ENCODE assay signal across 9 cellular contexts in the genomic region with DNA sequence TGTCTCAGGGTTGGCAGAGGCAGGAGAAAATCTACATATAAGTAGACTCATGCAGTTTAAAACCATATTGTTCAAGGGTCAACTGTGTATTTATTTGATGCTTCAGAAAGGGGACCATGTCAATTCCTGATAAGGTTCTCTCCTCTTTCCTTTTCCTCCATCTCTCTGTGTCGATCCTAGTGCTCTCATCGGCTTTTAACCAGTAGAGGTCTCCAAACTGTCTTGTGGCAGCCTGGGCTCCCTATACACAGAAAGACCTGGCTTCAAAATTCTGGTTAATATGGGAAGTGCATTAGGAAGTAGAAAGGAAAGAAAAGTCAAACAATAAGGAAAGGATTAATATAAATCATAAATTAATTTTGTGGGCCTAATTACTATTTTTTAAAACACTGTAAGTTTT.
DNase-seq lines count a peak whose midpoint lies in the region; ATAC-seq, FAIRE-seq and TF ChIP-seq lines count a peak whose summit lies in the region.
"Had no signal": no experiment of that assay in that cellular context is flagged by ENCODE, and none has a peak within 500 bp of the region (broad histone marks: within the 10 kb centered on the region; RNA-seq: fewer than 3 reads in every experiment).

No MANE protein-coding gene starts in this region.

- H3K27me3 Mint-ChIP-seq in natural killer cell (ENCODE audit: low read depth in 2 of 2) = peaks cover 7% of the 10 kb centered on the region in 2 donors
- H3K27me3 Mint-ChIP-seq: activated B cell treated with CpG ODN at 0.5 μM for 24 hours had no signal

- H3K9me3 ChIP-seq in GM12878 (replicated peaks; ENCODE audit: control insufficient read depth, insufficient read depth, low read length) = no peaks in the 10 kb centered on the region; the same call in 2 of the 3 replicates

- TF ChIP-seq POLR2A in GM12878 (IDR thresholded peaks at IDR 0.05; ENCODE audit: low read depth, low read length) = no peak

- no peak overlapping the region for H3K4me2 ChIP-seq in GM12878 (ENCODE audit: control insufficient read depth, insufficient read depth)
- no peak overlapping the region for H3K4me2 ChIP-seq in mesendoderm (ENCODE audit: low read length)

- no peaks in the 10 kb centered on the region for H3K36me3 Mint-ChIP-seq in natural killer cell

- peak; percentile 64 for TF ChIP-seq RAD21 in GM12878 (IDR thresholded peaks at IDR 0.05; ENCODE audit: insufficient read depth, low read depth, low read length)

- no peak overlapping the region for H4K8ac ChIP-seq in mesendoderm (ENCODE audit: low read depth, low read length)

- POLR2A ChIA-PET in GM12878 (lab: Charles Lee) = no interaction called here

- no peaks in the 10 kb centered on the region for H3K79me2 ChIP-seq in GM12878 (ENCODE audit: control insufficient read depth, insufficient read depth, low read length)
- no peaks in the 10 kb centered on the region for H3K79me2 ChIP-seq in mesendoderm (ENCODE audit: control insufficient read depth, insufficient read depth, low read length)

- H3K9me3 Mint-ChIP-seq in natural killer cell = no peaks in the 10 kb centered on the region

- CTCF ChIA-PET in GM12878 (lab: Yijun Ruan, JAX) = interaction anchor here (0.7 to 1.4 kb wide), 2 partner anchors 11 to 22 kb away, joined by 3 to 7 read pairs; no protein-coding TSS in a partner anchor

- RAD21 ChIA-PET in GM12878 (lab: Charles Lee; ENCODE audit: unreplicated experiment) = no interaction called here

- H3K27ac ChIP-seq in GM12878 (ENCODE audit: control insufficient read depth, insufficient read depth) (no peak overlapping the region), mesendoderm (ENCODE audit: low read depth, low read length) (no peak overlapping the region)

- no peak overlapping the region for H2BK5ac ChIP-seq in mesendoderm (ENCODE audit: low read length)

- no TSS peak for BruUV-seq in GM12878 (replicated peaks; lab: Mats Ljungman, UMichigan)

- no peak for TF ChIP-seq EP300 in GM12878 (IDR thresholded peaks at IDR 0.05; ENCODE audit: borderline replicate concordance in 1 of 2, control insufficient read depth in 1 of 2, low read depth in 2 of 2, low read length in 2 of 2)

- H3K4me1 ChIP-seq in GM12878 (ENCODE audit: control insufficient read depth, insufficient read depth, low read length) = peaks cover 4% of the 10 kb centered on the region
- H3K4me1 ChIP-seq in mesendoderm (ENCODE audit: control insufficient read depth, low read depth, low read length) = no peaks in the 10 kb centered on the region

- H3K79me1 ChIP-seq in mesendoderm (ENCODE audit: low read length) = no peaks in the 10 kb centered on the region

- H2AK5ac ChIP-seq in mesendoderm (ENCODE audit: low read length) = no peak overlapping the region

- H2BK120ac ChIP-seq in mesendoderm (ENCODE audit: low read depth, low read length) = no peak overlapping the region

- WGBS in GM12878 (ENCODE audit: insufficient coverage, insufficient replicate concordance, low lambda C conversion rate, missing lambda C conversion rate) = 25% methylated on average over 2 of the region's 2 CpGs
- no CpG with 5 or more reads among the region's 2 CpGs for WGBS in mesendoderm (ENCODE audit: extremely low coverage, insufficient coverage, low lambda C conversion rate)

- DNase-seq in Daoy (ENCODE audit: low read depth) (peak; percentile 50), LNCaP clone FGC (ENCODE audit: low read depth) (no peak), GM12878 (ENCODE audit: low read depth, low spot score) (no peak), mesendoderm (peak; percentile 73), natural killer cell (no peak)
- DNase-seq in stimulated activated CD4-positive, alpha-beta T cell treated with anti-CD3 and anti-CD28 coated beads, Interleukin-4, amount 100 ng/mL, for 24 hours = no peak
- DNase-seq: activated B cell treated with CpG ODN at 0.5 μM for 24 hours had no signal

- in situ Hi-C loops in GM12878 (cut with MboI) = no loop called here

- H3K4ac ChIP-seq in mesendoderm (ENCODE audit: low read depth, low read length) = no peak overlapping the region

- no peak for ATAC-seq in GM12878
- no peak for ATAC-seq in natural killer cell
- ATAC-seq in GM18870 (IDR thresholded peaks at IDR 0.05; ENCODE audit: unreplicated experiment) = no peak
- no peak for ATAC-seq in GM21515 (IDR thresholded peaks at IDR 0.05; ENCODE audit: unreplicated experiment)

- no peaks in the 10 kb centered on the region for H4K20me1 ChIP-seq in GM12878 (ENCODE audit: control insufficient read depth, insufficient read depth)

- no peak for FAIRE-seq in GM12878 (lab: Jason Lieb, UNC)

- H2AFZ ChIP-seq in GM12878 (ENCODE audit: control insufficient read depth, low read depth, low read length) = no peak overlapping the region

- no peak overlapping the region for H2BK15ac ChIP-seq in mesendoderm (replicated peaks; ENCODE audit: low read depth)

- no peak overlapping the region for H4K5ac ChIP-seq in mesendoderm (ENCODE audit: low read length)

- H3K23ac ChIP-seq in mesendoderm (ENCODE audit: low read length) = no peak overlapping the region

- H3K4me3 Mint-ChIP-seq in natural killer cell = no peak overlapping the region
- H3K4me3 Mint-ChIP-seq: activated B cell treated with CpG ODN at 0.5 μM for 24 hours had no signal

- H3K18ac ChIP-seq in mesendoderm (ENCODE audit: low read length) = no peak overlapping the region

- SMC1A ChIA-PET in GM12878 (lab: Charles Lee; ENCODE audit: uncharacterized antibody, unreplicated experiment) = no interaction called here

- H3K4me3 ChIP-seq in LNCaP clone FGC (ENCODE audit: low read depth, low read length) (no peak overlapping the region), GM12878 (no peak overlapping the region), mesendoderm (ENCODE audit: low read length) (no peak overlapping the region)

- H3K9ac ChIP-seq in GM12878 (ENCODE audit: control insufficient read depth, insufficient read depth, low read length) (no peak overlapping the region), mesendoderm (ENCODE audit: low read length) (no peak overlapping the region)

- H3K36me3 ChIP-seq in GM12878 (ENCODE audit: control insufficient read depth in 2 of 2, insufficient read depth in 2 of 2, low read length in 1 of 2) = no peaks in the 10 kb centered on the region
- H3K36me3 ChIP-seq in mesendoderm (ENCODE audit: control insufficient read depth, insufficient read depth, low read length) = no peaks in the 10 kb centered on the region

- TF ChIP-seq CTCF in LNCaP clone FGC (IDR thresholded peaks at IDR 0.05; ENCODE audit: control insufficient read depth, extremely low read depth, insufficient read depth) (peak; percentile 74), GM12878 (IDR thresholded peaks at IDR 0.05 in 2 of 3, conservative IDR thresholded peaks at IDR 0.05 in 1 of 3; ENCODE audit: control insufficient read depth in 2 of 3, extremely low read depth in 1 of 3, insufficient read depth in 1 of 3, low read depth in 3 of 3, low read length in 3 of 3) (peak; percentile 11 to 35 (median 23); a peak in 3 of 6 replicates), natural killer cell (IDR thresholded peaks at IDR 0.05) (no peak)

- H3K56ac ChIP-seq in mesendoderm (ENCODE audit: low read length) = no peak overlapping the region

- H3K27ac Mint-ChIP-seq in natural killer cell = no peak overlapping the region
- H3K27ac Mint-ChIP-seq: activated B cell treated with CpG ODN at 0.5 μM for 24 hours had no signal

- H3K27me3 ChIP-seq in GM12878 (replicated peaks in 1 of 2; ENCODE audit: control insufficient read depth in 2 of 2, insufficient read depth in 2 of 2, low read length in 1 of 2) (no peaks in the 10 kb centered on the region), mesendoderm (ENCODE audit: insufficient read depth, low read length, poor library complexity) (no peaks in the 10 kb centered on the region)

- no peaks in the 10 kb centered on the region for H3K4me1 Mint-ChIP-seq in natural killer cell

- intact Hi-C loops in GM12878 (cut with micrococcal nuclease; ENCODE audit: unreplicated experiment) (no loop called here), natural killer cell (cut with micrococcal nuclease) (no loop called here)

TF ChIP-seq in GM12878, 131 proteins besides CTCF, POLR2A, EP300 and RAD21:
- TF ChIP-seq IKZF2 (IDR thresholded peaks at IDR 0.05) (no peak), SMARCA5 (IDR thresholded peaks at IDR 0.05) (no peak), SMC3 (IDR thresholded peaks at IDR 0.05; ENCODE audit: borderline replicate concordance, low read length) (peak; percentile 40; the same call in 1 of the 2 replicates)

Comparison
In these comparisons a context has a peak if more than half of its experiments do, and no peak if none do; other contexts are left out.
1. DNase-seq: peak in Daoy (single experiment) and mesendoderm (single experiment); none in LNCaP clone FGC (single experiment), GM12878 (single experiment), natural killer cell (single experiment) and stimulated activated CD4-positive, alpha-beta T cell treated with anti-CD3 and anti-CD28 coated beads, Interleukin-4, amount 100 ng/mL, for 24 hours (single experiment).